In the genomic region with DNA sequence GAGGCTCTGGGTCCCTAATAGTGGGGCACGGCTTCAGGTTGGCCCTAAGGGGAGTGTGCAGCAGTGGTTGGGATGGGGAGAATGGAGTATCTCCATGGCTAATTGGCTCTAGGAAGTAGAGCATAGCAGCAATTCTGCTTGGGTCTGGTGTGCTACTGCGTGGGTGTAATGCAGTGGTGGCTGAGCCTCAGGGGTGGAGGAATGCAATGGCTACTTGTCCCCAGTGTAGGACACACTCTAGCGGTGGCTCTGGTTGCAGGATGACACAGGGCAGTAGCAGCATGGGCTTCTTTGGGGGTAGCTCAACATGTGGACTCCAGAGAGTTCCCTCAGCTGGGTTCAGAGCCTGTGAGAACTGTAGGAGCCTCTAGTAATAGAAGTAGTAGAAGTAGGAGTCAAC, we compare ENCODE assay signal across 1 cellular context.
TF ChIP-seq lines count a peak whose summit lies in the region.

No MANE protein-coding gene starts in this region.

TF ChIP-seq in HCT116, 20 proteins besides CTCF, POLR2A, EP300 and RAD21 (continued from another document):
- no peak for TF ChIP-seq ELF1 (IDR thresholded peaks at IDR 0.05; ENCODE audit: borderline replicate concordance, low read depth)
- no peak for TF ChIP-seq TCF7L2 (IDR thresholded peaks at IDR 0.05; ENCODE audit: borderline replicate concordance, extremely low read depth, insufficient read depth, insufficient read length)
- TF ChIP-seq SIN3A (IDR thresholded peaks at IDR 0.05; ENCODE audit: low read depth), result no peak
- TF ChIP-seq YY1 (IDR thresholded peaks at IDR 0.05; ENCODE audit: extremely low read depth, insufficient replicate concordance, low read depth, low read length), result no peak
- no peak for TF ChIP-seq POLR2AphosphoS5 (IDR thresholded peaks at IDR 0.05; ENCODE audit: low read depth, low read length)
- no peak for TF ChIP-seq SRF (IDR thresholded peaks at IDR 0.05; ENCODE audit: low read depth)
- TF ChIP-seq EZH2phosphoT487 (IDR thresholded peaks at IDR 0.05; ENCODE audit: borderline replicate concordance), result no peak
- TF ChIP-seq EGR1 (IDR thresholded peaks at IDR 0.05; ENCODE audit: low read depth), result no peak
